Comparison of ENCODE assay signal across 8 cellular contexts in genomic region chr3:15629860-15630597, GRCh38. TPM values are rescaled to one million over a fixed set of nuclear protein-coding genes. Genes with fewer than 3 reads are reported as not detected.
DNase-seq lines count a peak whose midpoint lies in the region; ATAC-seq, FAIRE-seq and TF ChIP-seq lines count a peak whose summit lies in the region.

No MANE protein-coding gene starts in this region.

- TF ChIP-seq CTCF in 22Rv1 (IDR thresholded peaks at IDR 0.05), result peak; percentile 70
- TF ChIP-seq CTCF in chondrocyte (IDR thresholded peaks at IDR 0.05), result peak; percentile 95

- ATAC-seq in HG02840 (IDR thresholded peaks at IDR 0.05; ENCODE audit: low FRiP score, unreplicated experiment), result peak; percentile 95

- peak; percentile 43 for DNase-seq in GM12892 (ENCODE audit: insufficient read length)
- peak; percentile 43 for DNase-seq in NCI-H1694 (lab: John Stamatoyannopoulos, UW)
- DNase-seq in UCSD-AML1 (lab: John Stamatoyannopoulos, UW; ENCODE audit: unreplicated experiment), result peak; percentile 35
- no peak for DNase-seq in chondrocyte (ENCODE audit: low spot score)
- peak; percentile 84 for DNase-seq in left kidney (ENCODE audit: low read depth, low spot score)
- DNase-seq in stimulated activated CD4-positive, alpha-beta T cell treated with anti-CD3 and anti-CD28 coated beads, TNF-alpha, amount 100 ng/mL, for 1 hour (ENCODE audit: low read depth in 3 of 3, low spot score in 1 of 3), result peak in 2 of 3 donors; percentile 19 to 31

- peak overlapping the region; percentile 68 for H3K27ac ChIP-seq in 22Rv1

- FAIRE-seq in GM12892 (lab: Jason Lieb, UNC), result peak; percentile 92

- peaks cover 57% of the 10 kb centered on the region for H3K4me1 Mint-ChIP-seq in chondrocyte (ENCODE audit: low read depth)

- no peak for TF ChIP-seq POLR2A in GM12892 (IDR thresholded peaks at IDR 0.05; ENCODE audit: low read depth, low read length)

- H3K36me3 Mint-ChIP-seq in chondrocyte (ENCODE audit: low read depth), result no peaks in the 10 kb centered on the region

- peak overlapping the region; percentile 67 for H3K4me3 Mint-ChIP-seq in chondrocyte (ENCODE audit: unreplicated experiment)

- no peaks in the 10 kb centered on the region for H3K9me3 Mint-ChIP-seq in chondrocyte (ENCODE audit: low read depth)

- H3K27me3 Mint-ChIP-seq in chondrocyte (ENCODE audit: low read depth), result no peaks in the 10 kb centered on the region

- H3K27ac Mint-ChIP-seq in chondrocyte (ENCODE audit: unreplicated experiment), result peak overlapping the region; percentile 99

RNA-seq across cellular contexts. Expression of gene BTD, which starts 28.5 kb away (rescaled TPM):
- 2.7 TPM for polyA plus RNA-seq in GM12892 (2012; ENCODE audit: missing spikeins)
- 19.2 to 25.0 TPM (median 19.8 TPM) in 3 replicates for total RNA-seq in chondrocyte

RNA-seq across cellular contexts. Expression of gene HACL1, which starts 28.7 kb away (rescaled TPM):
- 15.6 TPM for polyA plus RNA-seq in GM12892 (2012; ENCODE audit: missing spikeins)
- total RNA-seq in chondrocyte, result 15.3 to 21.7 TPM (median 16.9 TPM) in 3 replicates
